Comparison of ENCODE assay signal across 14 cellular contexts in genomic region chr11:119723952-119724325, GRCh38. TPM values are rescaled to one million over a fixed set of nuclear protein-coding genes. Genes with fewer than 3 reads are reported as not detected.
DNase-seq lines count a peak whose midpoint lies in the region; ATAC-seq and TF ChIP-seq lines count a peak whose summit lies in the region.
"Had no signal": no experiment of that assay in that cellular context is flagged by ENCODE, and none has a peak within 500 bp of the region (broad histone marks: within the 10 kb centered on the region; RNA-seq: fewer than 3 reads in every experiment).

No MANE protein-coding gene starts in this region.

- peaks cover 86% of the 10 kb centered on the region for H4K20me1 ChIP-seq in OCI-LY3 (ENCODE audit: insufficient read depth, low read length)

- H3K4me1 Mint-ChIP-seq in Caco-2 (ENCODE audit: low read depth, unreplicated experiment) = peaks cover 40% of the 10 kb centered on the region
- H3K4me1 Mint-ChIP-seq in nephron progenitor cell = peaks cover 84% of the 10 kb centered on the region
- H3K4me1 Mint-ChIP-seq in Calu3 (ENCODE audit: low read depth, unreplicated experiment) = peaks cover 9% of the 10 kb centered on the region

- H3K4me2 ChIP-seq in OCI-LY3 (ENCODE audit: low read length) = peak overlapping the region; percentile 83

- CTCF ChIA-PET in Caco-2 (lab: Charles Lee) (interaction anchor here (0.6 to 1.7 kb wide), 5 partner anchors 11 to 621 kb away, joined by 3 to 18 read pairs (median 7); no protein-coding TSS in a partner anchor), Calu3 (lab: Charles Lee) (no interaction called here)

- H3K36me3 ChIP-seq in Caco-2 (ENCODE audit: control insufficient read depth, insufficient read depth, low read length) (0 out of 2 replicates have a peak, but pooled peaks cover 1% of the 10 kb centered on the region), OCI-LY3 (replicated peaks; ENCODE audit: low read depth, low read length) (peaks cover 53% of the 10 kb centered on the region)

- no peaks in the 10 kb centered on the region for H3K9me3 Mint-ChIP-seq in Caco-2 (ENCODE audit: unreplicated experiment)
- H3K9me3 Mint-ChIP-seq in nephron progenitor cell = no peaks in the 10 kb centered on the region
- H3K9me3 Mint-ChIP-seq in Calu3 (ENCODE audit: low read depth, unreplicated experiment) = no peaks in the 10 kb centered on the region

- H3K27ac Mint-ChIP-seq in Caco-2 (ENCODE audit: unreplicated experiment) (peak overlapping the region; percentile 31), nephron progenitor cell (peak overlapping the region; percentile 6), Calu3 (ENCODE audit: unreplicated experiment) (no peak overlapping the region)

- BruUV-seq in Caco-2 (replicated peaks; lab: Mats Ljungman, UMichigan) = no TSS peak
- BruUV-seq in Calu3 (replicated peaks; lab: Mats Ljungman, UMichigan) = no TSS peak

- H3K36me3 Mint-ChIP-seq in Caco-2 (ENCODE audit: insufficient read depth, unreplicated experiment) (peaks cover 2% of the 10 kb centered on the region), nephron progenitor cell (ENCODE audit: low read depth) (no peaks in the 10 kb centered on the region), Calu3 (ENCODE audit: insufficient read depth, unreplicated experiment) (peaks cover 23% of the 10 kb centered on the region)

- H3K27me3 ChIP-seq in Caco-2 (replicated peaks; ENCODE audit: control insufficient read depth, insufficient read depth, low read length) (no peaks in the 10 kb centered on the region), OCI-LY3 (ENCODE audit: low read depth, low read length) (no peaks in the 10 kb centered on the region)

- TF ChIP-seq CTCF in Caco-2 (IDR thresholded peaks at IDR 0.05; ENCODE audit: insufficient read depth in 1 of 2, low read depth in 1 of 2, low read length in 1 of 2, severe bottlenecking in 1 of 2, unreplicated experiment in 1 of 2) (no peak), OCI-LY3 (IDR thresholded peaks at IDR 0.05; ENCODE audit: low read depth, low read length) (no peak), nephron progenitor cell (IDR thresholded peaks at IDR 0.05) (no peak), Calu3 (IDR thresholded peaks at IDR 0.05; ENCODE audit: unreplicated experiment) (no peak)

- no peak overlapping the region for H3K4me3 Mint-ChIP-seq in Caco-2 (ENCODE audit: unreplicated experiment)
- H3K4me3 Mint-ChIP-seq in nephron progenitor cell = peak overlapping the region; percentile 46
- H3K4me3 Mint-ChIP-seq in Calu3 (ENCODE audit: low read depth, unreplicated experiment) = no peak overlapping the region

- no peak overlapping the region for H2AFZ ChIP-seq in OCI-LY3 (ENCODE audit: low read depth, low read length)

- H3K27ac ChIP-seq in OCI-LY3 (ENCODE audit: low read length) (no peak overlapping the region), epithelial cell of prostate (peak overlapping the region; percentile 85)

- POLR2A ChIA-PET in Caco-2 (lab: Charles Lee) = no interaction called here

- H3K4me1 ChIP-seq in Caco-2 (peaks cover 44% of the 10 kb centered on the region), OCI-LY3 (ENCODE audit: low read length) (peaks cover 62% of the 10 kb centered on the region)

- peaks cover 100% of the 10 kb centered on the region for H3K79me2 ChIP-seq in OCI-LY3 (ENCODE audit: low read length)

- intact Hi-C loops in Caco-2 (cut with micrococcal nuclease; ENCODE audit: unreplicated experiment) (no loop called here), Calu3 (cut with micrococcal nuclease; ENCODE audit: unreplicated experiment) (loop anchor here (10.0 kb wide), 1 partner anchor 59 kb away; no protein-coding TSS in a partner anchor)

- H3K27me3 Mint-ChIP-seq in Caco-2 (ENCODE audit: insufficient read depth, unreplicated experiment) (no peaks in the 10 kb centered on the region), nephron progenitor cell (ENCODE audit: low read depth, poor library complexity) (peaks cover 10% of the 10 kb centered on the region), Calu3 (ENCODE audit: unreplicated experiment) (no peaks in the 10 kb centered on the region)

- ATAC-seq in HG03521 (IDR thresholded peaks at IDR 0.05; ENCODE audit: unreplicated experiment) = no peak

- no peak overlapping the region for H3K4me3 ChIP-seq in Caco-2 (ENCODE audit: low read depth, low read length)
- peak overlapping the region; percentile 23; the same call in 1 of the 2 replicates for H3K4me3 ChIP-seq in OCI-LY3 (ENCODE audit: low read length)

- H3K9ac ChIP-seq in OCI-LY3 (ENCODE audit: low read length) = peak overlapping the region; percentile 1; the same call in 1 of the 2 replicates

- H3K9me3 ChIP-seq in Caco-2 (no peaks in the 10 kb centered on the region), OCI-LY3 (ENCODE audit: insufficient read depth, low read length) (no peaks in the 10 kb centered on the region)

- no peak for DNase-seq in Caco-2
- DNase-seq in epithelial cell of prostate (ENCODE audit: low read depth, low spot score) = no peak
- DNase-seq in nephron progenitor cell = no peak
- no peak for DNase-seq in HUDEP-2 (lab: John Stamatoyannopoulos, UW; ENCODE audit: unreplicated experiment in 76 of 76)
- DNase-seq in NCI-H1048 (lab: John Stamatoyannopoulos, UW) = no peak
- DNase-seq in Calu3 = no peak
- DNase-seq: C1 segment of cervical spinal cord, DMS 273 treated with DMSO at 0.1 percent for 48 hours, NCI-H187, NCI-H345, NCI-H526, RPMI8226 had no signal

RNA-seq across cellular contexts. Expression of gene NECTIN1, which starts 5.1 kb away (rescaled TPM):
- total RNA-seq in Caco-2 (2022) (60.1 and 63.6 TPM in 2 replicates), Calu3 (2022) (22.1 and 28.5 TPM in 2 replicates)
